Comparison of ENCODE assay signal across 13 cellular contexts in the genomic region with DNA sequence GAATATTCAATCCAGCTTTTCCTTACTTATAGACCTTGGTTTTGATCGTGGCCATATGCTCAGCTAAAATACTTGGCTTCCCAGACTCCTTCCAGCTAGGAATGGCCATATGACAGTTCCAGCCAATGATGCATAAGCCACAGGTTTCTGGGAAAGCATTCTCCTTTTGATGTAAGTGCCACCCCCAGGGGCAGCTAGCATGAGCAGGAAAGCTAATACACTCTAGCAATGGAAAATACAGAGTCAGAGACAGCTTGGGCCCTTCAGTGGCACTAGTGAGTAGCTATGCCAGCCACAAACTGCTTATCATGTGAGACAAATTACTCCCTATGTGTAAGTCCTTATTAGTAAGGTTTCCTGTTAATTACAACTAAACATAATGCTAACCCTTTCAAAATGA. TPM values are rescaled to one million over a fixed set of nuclear protein-coding genes. Genes with fewer than 3 reads are reported as not detected.
DNase-seq lines count a peak whose midpoint lies in the region; ATAC-seq and TF ChIP-seq lines count a peak whose summit lies in the region.
"Had no signal": no experiment of that assay in that cellular context is flagged by ENCODE, and none has a peak within 500 bp of the region (broad histone marks: within the 10 kb centered on the region; RNA-seq: fewer than 3 reads in every experiment).

No MANE protein-coding gene starts in this region.

- H3K4me3 ChIP-seq in lower lobe of right lung (no peak overlapping the region), vagina (no peak overlapping the region)
- H3K4me3 ChIP-seq: gastroesophageal sphincter had no signal

- H3K27ac Mint-ChIP-seq in activated CD4-positive, alpha-beta T cell treated with anti-CD3 and anti-CD28 coated beads, Interleukin-2, amount 10 ng/mL, durations not matched to agents 7 days and 5 days = peak overlapping the region; percentile 87

- intact Hi-C loops in lower lobe of right lung (cut with DNase I) = no loop called here
- intact Hi-C loops in vagina (cut with DNase I) = loop anchor here (5.0 kb wide), 1 partner anchor 864 kb away; no protein-coding TSS in a partner anchor

- H3K9me3 ChIP-seq in lower lobe of right lung = no peaks in the 10 kb centered on the region
- no peaks in the 10 kb centered on the region for H3K9me3 ChIP-seq in vagina
- H3K9me3 ChIP-seq: gastroesophageal sphincter had no signal

- H3K27me3 ChIP-seq in lower lobe of right lung (ENCODE audit: low read depth) (no peaks in the 10 kb centered on the region), vagina (no peaks in the 10 kb centered on the region)
- H3K27me3 ChIP-seq: gastroesophageal sphincter had no signal

- ATAC-seq in lower lobe of right lung = no peak
- no peak for ATAC-seq in HG03025 (IDR thresholded peaks at IDR 0.05; ENCODE audit: low FRiP score, unreplicated experiment)
- ATAC-seq: gastroesophageal sphincter had no signal

- POLR2A ChIA-PET in activated CD4-positive, alpha-beta T cell treated with anti-CD3 and anti-CD28 coated beads, Interleukin-2, amount 10 ng/mL, durations not matched to agents 7 days and 5 days (lab: Charles Lee) = no interaction called here

- H3K36me3 ChIP-seq in lower lobe of right lung (peaks cover 31% of the 10 kb centered on the region), vagina (peaks cover 0 to 9% of the 10 kb centered on the region in 2 donors)

- H3K4me1 Mint-ChIP-seq in activated CD4-positive, alpha-beta T cell treated with anti-CD3 and anti-CD28 coated beads, Interleukin-2, amount 10 ng/mL, durations not matched to agents 7 days and 5 days = peaks cover 99% of the 10 kb centered on the region

- H3K27me3 Mint-ChIP-seq in activated CD4-positive, alpha-beta T cell treated with anti-CD3 and anti-CD28 coated beads, Interleukin-2, amount 10 ng/mL, durations not matched to agents 7 days and 5 days = no peaks in the 10 kb centered on the region

- no peaks in the 10 kb centered on the region for H3K9me3 Mint-ChIP-seq in activated CD4-positive, alpha-beta T cell treated with anti-CD3 and anti-CD28 coated beads, Interleukin-2, amount 10 ng/mL, durations not matched to agents 7 days and 5 days

- peak overlapping the region; percentile 38 for H3K27ac ChIP-seq in lower lobe of right lung
- peak overlapping the region; percentile 80 for H3K27ac ChIP-seq in vagina

- TF ChIP-seq CTCF in lower lobe of right lung (IDR thresholded peaks at IDR 0.05) = no peak
- no peak for TF ChIP-seq CTCF in vagina (IDR thresholded peaks at IDR 0.05)

- CTCF ChIA-PET in activated CD4-positive, alpha-beta T cell treated with anti-CD3 and anti-CD28 coated beads, Interleukin-2, amount 10 ng/mL, durations not matched to agents 7 days and 5 days (lab: Charles Lee) = interaction anchor here (1.4 to 6.8 kb wide), 8 partner anchors 8 to 58 kb away, joined by 3 to 73 read pairs (median 12); a partner anchor contains a TSS

- no peak for TF ChIP-seq POLR2A in vagina (IDR thresholded peaks at IDR 0.05)

- H3K4me1 ChIP-seq in lower lobe of right lung = peaks cover 97% of the 10 kb centered on the region
- peaks cover 89% of the 10 kb centered on the region for H3K4me1 ChIP-seq in vagina

- H3K4me3 Mint-ChIP-seq in activated CD4-positive, alpha-beta T cell treated with anti-CD3 and anti-CD28 coated beads, Interleukin-2, amount 10 ng/mL, durations not matched to agents 7 days and 5 days = peak overlapping the region; percentile 28

- peaks cover 64% of the 10 kb centered on the region for H3K36me3 Mint-ChIP-seq in activated CD4-positive, alpha-beta T cell treated with anti-CD3 and anti-CD28 coated beads, Interleukin-2, amount 10 ng/mL, durations not matched to agents 7 days and 5 days (ENCODE audit: low read depth)

- DNase-seq in stimulated activated CD4-positive, alpha-beta T cell treated with anti-CD3 and anti-CD28 coated beads, Interleukin-1b, Interleukin-23, amount 100 ng/mL, for 48 hours = peak; percentile 48
- DNase-seq in stimulated activated CD4-positive, alpha-beta T cell treated with anti-CD3 and anti-CD28 coated beads, Interleukin-12 subunit alpha, Interleukin-12 subunit beta, amount 100 ng/mL, for 4 hours = no peak
- DNase-seq in activated CD4-positive, alpha-beta T cell treated with anti-CD3 and anti-CD28 coated beads, Interleukin-2, amount 10 ng/mL, durations not matched to agents 7 days and 5 days = no peak
- no peak for DNase-seq in lower lobe of right lung
- no peak for DNase-seq in vagina (ENCODE audit: extremely low spot score in 2 of 2)
- DNase-seq in SK-N-DZ (ENCODE audit: low spot score) = no peak
- no peak for DNase-seq in inferior parietal cortex (ENCODE audit: extremely low spot score)
- DNase-seq: Calu3, caudate nucleus had no signal

RNA-seq across cellular contexts. Expression of a gene that starts 26.7 kb away (rescaled TPM):
- total RNA-seq in activated CD4-positive, alpha-beta T cell treated with anti-CD3 and anti-CD28 coated beads, Interleukin-2, amount 10 ng/mL, durations not matched to agents 7 days and 5 days = 10 to 100 TPM; 77.2 to 83.7 TPM
- total RNA-seq in lower lobe of right lung (69.8 TPM), vagina (63.6 TPM)
- 13.1 and 13.7 TPM in 2 replicates for polyA plus RNA-seq in SK-N-DZ (2014; cell fraction: cytosol; rRNA removed)
- polyA plus RNA-seq in SK-N-DZ (2014; cell fraction: nucleus; rRNA removed) = 15.9 and 26.6 TPM in 2 replicates

RNA-seq across cellular contexts. Expression of a gene that starts 41.5 kb away (rescaled TPM):
- total RNA-seq in activated CD4-positive, alpha-beta T cell treated with anti-CD3 and anti-CD28 coated beads, Interleukin-2, amount 10 ng/mL, durations not matched to agents 7 days and 5 days = not detected
- total RNA-seq in lower lobe of right lung = not detected
- total RNA-seq in vagina = not detected
- polyA plus RNA-seq in SK-N-DZ (2014; cell fraction: cytosol; rRNA removed) = not detected in 2 replicates
- not detected in 2 replicates for polyA plus RNA-seq in SK-N-DZ (2014; cell fraction: nucleus; rRNA removed)
- total RNA-seq: Calu3, gastroesophageal sphincter, mononuclear cell, temporal lobe had no signal
